Comparison of ENCODE assay signal across 10 cellular contexts in genomic region chr2:72082021-72082739, GRCh38.
"Had no signal": no experiment of that assay in that cellular context is flagged by ENCODE, and none has a peak within 500 bp of the region (broad histone marks: within the 10 kb centered on the region; RNA-seq: fewer than 3 reads in every experiment).

No MANE protein-coding gene starts in this region.

- DNase-seq: activated CD4-positive, alpha-beta T cell treated with anti-CD3 and anti-CD28 coated beads, Interleukin-2, amount 10 ng/mL, durations not matched to agents 7 days and 5 days; activated CD4-positive, CD25-positive, alpha-beta regulatory T cell; activated naive CD8-positive, alpha-beta T cell treated with anti-CD3 and anti-CD28 coated beads for 36 hours; left cardiac atrium; ovary; sigmoid colon; stimulated activated CD4-positive, alpha-beta T cell treated with anti-CD3 and anti-CD28 coated beads, Interleukin-1b, Interleukin-23, amount 100 ng/mL, for 48 hours; uterus had no signal

- H3K27me3 ChIP-seq: ovary, sigmoid colon, uterus had no signal

- H3K36me3 ChIP-seq: ovary, sigmoid colon, thoracic aorta, uterus had no signal

- H3K4me3 ChIP-seq: lung, ovary, sigmoid colon, thoracic aorta, uterus had no signal

- H3K4me1 ChIP-seq: uterus had no signal

- H3K9me3 ChIP-seq: ovary, sigmoid colon, thoracic aorta, uterus had no signal

- H3K27ac ChIP-seq: ovary, sigmoid colon, thoracic aorta, uterus had no signal
